In the genomic region with DNA sequence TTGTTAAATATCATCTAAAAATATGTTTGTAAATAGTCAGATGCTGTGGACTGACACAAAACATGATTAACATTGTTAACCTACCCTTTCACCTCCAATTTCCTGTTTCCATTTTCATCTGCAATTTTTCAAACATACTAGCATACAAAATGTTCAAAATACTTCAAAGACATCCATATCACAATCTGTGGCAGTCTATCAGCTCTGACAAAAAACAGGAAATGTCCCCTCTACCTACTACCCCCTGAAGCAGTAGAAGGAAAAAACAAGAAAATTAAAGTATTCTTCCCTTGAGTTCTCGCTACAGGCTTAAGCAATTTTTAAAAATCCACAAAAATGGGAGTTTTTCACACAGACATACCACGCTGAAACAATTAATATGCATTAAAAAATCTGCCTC, we compare ENCODE assay signal across 19 cellular contexts.
A peak's percentile ranks its signal among the peaks of the same experiment; 100 is the strongest.
DNase-seq lines count a peak whose midpoint lies in the region; ATAC-seq, FAIRE-seq and TF ChIP-seq lines count a peak whose summit lies in the region.
"Had no signal": no experiment of that assay in that cellular context is flagged by ENCODE, and none has a peak within 500 bp of the region (broad histone marks: within the 10 kb centered on the region; RNA-seq: fewer than 3 reads in every experiment).

No MANE protein-coding gene starts in this region.

- no peak for TF ChIP-seq CTCF in CD4-positive, alpha-beta T cell (IDR thresholded peaks at IDR 0.05)
- TF ChIP-seq CTCF in endothelial cell of umbilical vein (IDR thresholded peaks at IDR 0.05; ENCODE audit: extremely low read depth in 1 of 2, insufficient read depth in 1 of 2, low read depth in 1 of 2, low read length in 2 of 2): no peak

- peak overlapping the region; percentile 55 for H3K27ac Mint-ChIP-seq in T-helper 2 cell treated with Interferon-gamma antibody and Interleukin-4, amounts not matched to agents 5 μg/mL and 100 μg/mL, for 36 hours
- H3K27ac Mint-ChIP-seq in CD4-positive, alpha-beta T cell: peak overlapping the region; percentile 66
- H3K27ac Mint-ChIP-seq in activated CD8-positive, alpha-beta T cell treated with anti-CD3 and anti-CD28 coated beads, Interleukin-2, amount 10 ng/mL, durations not matched to agents 7 days and 5 days: peak overlapping the region; percentile 57

- H3K9me1 ChIP-seq in endothelial cell of umbilical vein (replicated peaks; ENCODE audit: control insufficient read depth, extremely low read depth, insufficient read depth, low read length): no peaks in the 10 kb centered on the region

- DNase-seq in T-helper 2 cell treated with Interferon-gamma antibody and Interleukin-4, amounts not matched to agents 5 μg/mL and 100 μg/mL, for 36 hours (ENCODE audit: low spot score): no peak
- DNase-seq in T-helper 2 cell (no peak), endothelial cell of umbilical vein (ENCODE audit: low read depth, low spot score) (peak; percentile 22), NCI-H1436 (lab: John Stamatoyannopoulos, UW) (no peak)
- DNase-seq in CD4-positive, alpha-beta T cell: no peak
- no peak for DNase-seq in activated CD8-positive, alpha-beta T cell treated with anti-CD3 and anti-CD28 coated beads, Interleukin-2, amount 10 ng/mL, durations not matched to agents 7 days and 5 days
- DNase-seq: COR-L47, DMS153, MG63, NCI-H1092 treated with DMSO at 0.1 percent for 48 hours, NCI-H1694, NCI-H2227 treated with DMSO at 0.1 percent for 48 hours, NCI-H524 treated with DMSO at 0.1 percent for 48 hours had no signal

- no peak for TF ChIP-seq POLR2A in endothelial cell of umbilical vein (IDR thresholded peaks at IDR 0.05; ENCODE audit: low read depth, low read length)

- H3K9me3 Mint-ChIP-seq in T-helper 2 cell treated with Interferon-gamma antibody and Interleukin-4, amounts not matched to agents 5 μg/mL and 100 μg/mL, for 36 hours: no peaks in the 10 kb centered on the region
- H3K9me3 Mint-ChIP-seq in CD4-positive, alpha-beta T cell: no peaks in the 10 kb centered on the region
- H3K9me3 Mint-ChIP-seq in activated CD8-positive, alpha-beta T cell treated with anti-CD3 and anti-CD28 coated beads, Interleukin-2, amount 10 ng/mL, durations not matched to agents 7 days and 5 days (ENCODE audit: insufficient read depth): no peaks in the 10 kb centered on the region

- no peaks in the 10 kb centered on the region for H3K36me3 ChIP-seq in endothelial cell of umbilical vein (ENCODE audit: control insufficient read depth in 2 of 2, extremely low read depth in 1 of 2, insufficient read depth in 2 of 2, low read length in 2 of 2)
- H3K36me3 ChIP-seq: MG63 had no signal

- ATAC-seq in CD4-positive, alpha-beta T cell (ENCODE audit: poor library complexity): no peak
- ATAC-seq in activated CD8-positive, alpha-beta T cell treated with anti-CD3 and anti-CD28 coated beads, Interleukin-2, amount 10 ng/mL, durations not matched to agents 7 days and 5 days: no peak
- no peak for ATAC-seq in HG02970 (IDR thresholded peaks at IDR 0.05; ENCODE audit: low FRiP score, unreplicated experiment)
- ATAC-seq in HG02642 (IDR thresholded peaks at IDR 0.05; ENCODE audit: poor library complexity, unreplicated experiment): no peak
- ATAC-seq: Panc1 had no signal

- H3K4me1 Mint-ChIP-seq in T-helper 2 cell treated with Interferon-gamma antibody and Interleukin-4, amounts not matched to agents 5 μg/mL and 100 μg/mL, for 36 hours (ENCODE audit: low read depth): peaks cover 16% of the 10 kb centered on the region
- H3K4me1 Mint-ChIP-seq in CD4-positive, alpha-beta T cell (ENCODE audit: low read depth): peaks cover 33% of the 10 kb centered on the region
- H3K4me1 Mint-ChIP-seq in activated CD8-positive, alpha-beta T cell treated with anti-CD3 and anti-CD28 coated beads, Interleukin-2, amount 10 ng/mL, durations not matched to agents 7 days and 5 days (ENCODE audit: low read depth): peaks cover 20% of the 10 kb centered on the region

- H2AFZ ChIP-seq in endothelial cell of umbilical vein (ENCODE audit: low read depth, low read length): no peak overlapping the region

- intact Hi-C loops in CD4-positive, alpha-beta T cell (cut with DNase I, micrococcal nuclease): loop anchor here in 1 of 2 experiments (10.0 kb wide), 1 partner anchor 119 kb away; the partner anchor contains the start of gene ATP11C
- intact Hi-C loops in endothelial cell of umbilical vein (cut with micrococcal nuclease): no loop called here

- no peak overlapping the region for H3K27ac ChIP-seq in CD4-positive, alpha-beta T cell (ENCODE audit: low read depth, low read length)
- H3K27ac ChIP-seq in endothelial cell of umbilical vein (ENCODE audit: insufficient read depth, low read depth, low read length): no peak overlapping the region
- H3K27ac ChIP-seq: 22Rv1 had no signal

- no peaks in the 10 kb centered on the region for H4K20me1 ChIP-seq in endothelial cell of umbilical vein (replicated peaks; ENCODE audit: control insufficient read depth, extremely low read depth, insufficient read depth, low read length)

- no TSS peak for BruUV-seq in endothelial cell of umbilical vein (replicated peaks; lab: Mats Ljungman, UMichigan)

- peak; percentile 71 for FAIRE-seq in endothelial cell of umbilical vein (lab: Jason Lieb, UNC)
- FAIRE-seq: GM12892, H1 had no signal

- H3K79me2 ChIP-seq in endothelial cell of umbilical vein (ENCODE audit: control insufficient read depth, insufficient read depth, low read length): no peaks in the 10 kb centered on the region

- POLR2A ChIA-PET in CD4-positive, alpha-beta T cell (lab: Charles Lee): no interaction called here
- POLR2A ChIA-PET in activated CD8-positive, alpha-beta T cell treated with anti-CD3 and anti-CD28 coated beads, Interleukin-2, amount 10 ng/mL, durations not matched to agents 7 days and 5 days (lab: Charles Lee): no interaction called here
- POLR2A ChIA-PET in endothelial cell of umbilical vein (lab: Charles Lee): no interaction called here

- no peak overlapping the region for H3K9ac ChIP-seq in endothelial cell of umbilical vein (replicated peaks; ENCODE audit: extremely low read depth, insufficient read depth, low read length)

- no peaks in the 10 kb centered on the region for H3K27me3 ChIP-seq in CD4-positive, alpha-beta T cell (ENCODE audit: control insufficient read depth, insufficient read depth, low read length)
- no peaks in the 10 kb centered on the region for H3K27me3 ChIP-seq in endothelial cell of umbilical vein (ENCODE audit: control insufficient read depth in 2 of 2, insufficient read depth in 2 of 2, low read length in 2 of 2)
- H3K27me3 ChIP-seq: MG63 had no signal

- H3K4me3 ChIP-seq in endothelial cell of umbilical vein (replicated peaks in 1 of 3; ENCODE audit: insufficient read depth in 1 of 3, low read depth in 1 of 3, low read length in 3 of 3): no peak overlapping the region
- H3K4me3 ChIP-seq: MG63 had no signal

- peaks cover 12% of the 10 kb centered on the region for H3K4me1 ChIP-seq in endothelial cell of umbilical vein (ENCODE audit: control insufficient read depth, extremely low read depth, insufficient read depth, low read length)

- H3K27me3 Mint-ChIP-seq in T-helper 2 cell treated with Interferon-gamma antibody and Interleukin-4, amounts not matched to agents 5 μg/mL and 100 μg/mL, for 36 hours (ENCODE audit: low read depth): no peaks in the 10 kb centered on the region
- no peaks in the 10 kb centered on the region for H3K27me3 Mint-ChIP-seq in CD4-positive, alpha-beta T cell
- no peaks in the 10 kb centered on the region for H3K27me3 Mint-ChIP-seq in activated CD8-positive, alpha-beta T cell treated with anti-CD3 and anti-CD28 coated beads, Interleukin-2, amount 10 ng/mL, durations not matched to agents 7 days and 5 days (ENCODE audit: low read depth)

- dilution Hi-C loops in endothelial cell of umbilical vein (cut with MboI; ENCODE audit: extremely low pct_ligation_motif_present, low sequenced_read_pairs): no loop called here

- H3K36me3 Mint-ChIP-seq in T-helper 2 cell treated with Interferon-gamma antibody and Interleukin-4, amounts not matched to agents 5 μg/mL and 100 μg/mL, for 36 hours (ENCODE audit: low read depth): peaks cover 30% of the 10 kb centered on the region
- peaks cover 75% of the 10 kb centered on the region for H3K36me3 Mint-ChIP-seq in CD4-positive, alpha-beta T cell (ENCODE audit: low read depth)
- H3K36me3 Mint-ChIP-seq in activated CD8-positive, alpha-beta T cell treated with anti-CD3 and anti-CD28 coated beads, Interleukin-2, amount 10 ng/mL, durations not matched to agents 7 days and 5 days (ENCODE audit: low read depth): peaks cover 28% of the 10 kb centered on the region

- no peak overlapping the region for H3K4me2 ChIP-seq in endothelial cell of umbilical vein (ENCODE audit: insufficient read depth, low read length)

- no peak overlapping the region for H3K4me3 Mint-ChIP-seq in T-helper 2 cell treated with Interferon-gamma antibody and Interleukin-4, amounts not matched to agents 5 μg/mL and 100 μg/mL, for 36 hours
- H3K4me3 Mint-ChIP-seq in CD4-positive, alpha-beta T cell: peak overlapping the region; percentile 1
- H3K4me3 Mint-ChIP-seq in activated CD8-positive, alpha-beta T cell treated with anti-CD3 and anti-CD28 coated beads, Interleukin-2, amount 10 ng/mL, durations not matched to agents 7 days and 5 days: no peak overlapping the region

- H3K9me3 ChIP-seq in CD4-positive, alpha-beta T cell (ENCODE audit: control insufficient read depth, low read length): no peaks in the 10 kb centered on the region
- no peaks in the 10 kb centered on the region for H3K9me3 ChIP-seq in endothelial cell of umbilical vein (replicated peaks; ENCODE audit: control insufficient read depth, insufficient read depth, low read length)
- H3K9me3 ChIP-seq: MG63 had no signal

- CTCF ChIA-PET in CD4-positive, alpha-beta T cell (lab: Charles Lee): interaction anchor here (1.1 kb wide), 1 partner anchor 70 kb away, joined by 3 read pairs; no protein-coding TSS in a partner anchor
- CTCF ChIA-PET in activated CD8-positive, alpha-beta T cell treated with anti-CD3 and anti-CD28 coated beads, Interleukin-2, amount 10 ng/mL, durations not matched to agents 7 days and 5 days (lab: Charles Lee): no interaction called here
- CTCF ChIA-PET in endothelial cell of umbilical vein (lab: Charles Lee): no interaction called here

TF ChIP-seq in endothelial cell of umbilical vein, 7 proteins besides CTCF, POLR2A, EP300 and RAD21:
- TF ChIP-seq EZH2 (IDR thresholded peaks at IDR 0.05; ENCODE audit: borderline replicate concordance, low read depth, low read length, severe bottlenecking) (no peak), JUN (IDR thresholded peaks at IDR 0.05; ENCODE audit: borderline replicate concordance, insufficient read depth, insufficient read length, low read depth) (no peak), FOS (IDR thresholded peaks at IDR 0.05; ENCODE audit: borderline replicate concordance, insufficient read depth, low read length) (no peak), GATA2 (IDR thresholded peaks at IDR 0.05; ENCODE audit: insufficient read depth, insufficient read length, low read depth, low read length) (no peak), MYC (IDR thresholded peaks at IDR 0.05; ENCODE audit: low read depth, low read length) (no peak), POLR2AphosphoS5 (IDR thresholded peaks at IDR 0.05; ENCODE audit: insufficient read depth, low read depth, low read length) (no peak)
- TF ChIP-seq, protein P1, sequence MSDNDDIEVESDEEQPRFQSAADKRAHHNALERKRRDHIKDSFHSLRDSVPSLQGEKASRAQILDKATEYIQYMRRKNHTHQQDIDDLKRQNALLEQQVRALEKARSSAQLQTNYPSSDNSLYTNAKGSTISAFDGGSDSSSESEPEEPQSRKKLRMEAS (IDR thresholded peaks at IDR 0.05; ENCODE audit: insufficient read depth, insufficient read length): no peak
